ENCODE assay signal across 2 cellular contexts in the genomic region with DNA sequence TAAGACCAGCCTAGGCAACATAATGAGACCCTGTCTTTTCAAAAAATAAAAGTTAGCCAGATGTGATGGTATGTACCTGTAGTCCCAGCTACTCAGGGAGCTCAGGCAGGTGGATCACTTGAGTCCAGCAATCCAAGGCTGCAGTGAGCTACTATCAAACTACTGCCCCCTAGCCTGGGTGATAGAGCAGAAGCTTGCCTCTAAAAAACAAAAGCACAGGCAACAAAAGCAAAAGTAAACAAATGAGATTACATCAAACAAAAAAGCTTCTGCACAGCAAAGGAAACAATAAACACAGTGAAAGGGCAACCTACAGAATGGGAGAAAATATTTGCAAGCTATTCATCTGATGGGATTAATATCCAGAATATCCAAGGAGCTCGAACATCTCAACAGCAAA.
TF ChIP-seq lines count a peak whose summit lies in the region.

No MANE protein-coding gene starts in this region.

TF ChIP-seq in GM23338, 12 proteins besides CTCF, POLR2A, EP300 and RAD21 (continues in another document):
- TF ChIP-seq, protein P1, sequence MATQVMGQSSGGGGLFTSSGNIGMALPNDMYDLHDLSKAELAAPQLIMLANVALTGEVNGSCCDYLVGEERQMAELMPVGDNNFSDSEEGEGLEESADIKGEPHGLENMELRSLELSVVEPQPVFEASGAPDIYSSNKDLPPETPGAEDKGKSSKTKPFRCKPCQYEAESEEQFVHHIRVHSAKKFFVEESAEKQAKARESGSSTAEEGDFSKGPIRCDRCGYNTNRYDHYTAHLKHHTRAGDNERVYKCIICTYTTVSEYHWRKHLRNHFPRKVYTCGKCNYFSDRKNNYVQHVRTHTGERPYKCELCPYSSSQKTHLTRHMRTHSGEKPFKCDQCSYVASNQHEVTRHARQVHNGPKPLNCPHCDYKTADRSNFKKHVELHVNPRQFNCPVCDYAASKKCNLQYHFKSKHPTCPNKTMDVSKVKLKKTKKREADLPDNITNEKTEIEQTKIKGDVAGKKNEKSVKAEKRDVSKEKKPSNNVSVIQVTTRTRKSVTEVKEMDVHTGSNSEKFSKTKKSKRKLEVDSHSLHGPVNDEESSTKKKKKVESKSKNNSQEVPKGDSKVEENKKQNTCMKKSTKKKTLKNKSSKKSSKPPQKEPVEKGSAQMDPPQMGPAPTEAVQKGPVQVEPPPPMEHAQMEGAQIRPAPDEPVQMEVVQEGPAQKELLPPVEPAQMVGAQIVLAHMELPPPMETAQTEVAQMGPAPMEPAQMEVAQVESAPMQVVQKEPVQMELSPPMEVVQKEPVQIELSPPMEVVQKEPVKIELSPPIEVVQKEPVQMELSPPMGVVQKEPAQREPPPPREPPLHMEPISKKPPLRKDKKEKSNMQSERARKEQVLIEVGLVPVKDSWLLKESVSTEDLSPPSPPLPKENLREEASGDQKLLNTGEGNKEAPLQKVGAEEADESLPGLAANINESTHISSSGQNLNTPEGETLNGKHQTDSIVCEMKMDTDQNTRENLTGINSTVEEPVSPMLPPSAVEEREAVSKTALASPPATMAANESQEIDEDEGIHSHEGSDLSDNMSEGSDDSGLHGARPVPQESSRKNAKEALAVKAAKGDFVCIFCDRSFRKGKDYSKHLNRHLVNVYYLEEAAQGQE (IDR thresholded peaks at IDR 0.05; ENCODE audit: unreplicated experiment) = no peak
- TF ChIP-seq JUNB (IDR thresholded peaks at IDR 0.05; ENCODE audit: unreplicated experiment) (no peak), STAT1 (IDR thresholded peaks at IDR 0.05; ENCODE audit: unreplicated experiment) (no peak), CREB1 (CRISPR knock-in tag; IDR thresholded peaks at IDR 0.05; ENCODE audit: low read depth) (no peak), EZH2 (IDR thresholded peaks at IDR 0.05; ENCODE audit: low read depth, unreplicated experiment) (no peak), ZNF331 (CRISPR knock-in tag; IDR thresholded peaks at IDR 0.05; ENCODE audit: low read depth) (no peak), POLR2AphosphoS5 (IDR thresholded peaks at IDR 0.05; ENCODE audit: low read depth) (no peak), EZH2phosphoT487 (IDR thresholded peaks at IDR 0.05; ENCODE audit: unreplicated experiment) (no peak)
- TF ChIP-seq, protein P2, sequence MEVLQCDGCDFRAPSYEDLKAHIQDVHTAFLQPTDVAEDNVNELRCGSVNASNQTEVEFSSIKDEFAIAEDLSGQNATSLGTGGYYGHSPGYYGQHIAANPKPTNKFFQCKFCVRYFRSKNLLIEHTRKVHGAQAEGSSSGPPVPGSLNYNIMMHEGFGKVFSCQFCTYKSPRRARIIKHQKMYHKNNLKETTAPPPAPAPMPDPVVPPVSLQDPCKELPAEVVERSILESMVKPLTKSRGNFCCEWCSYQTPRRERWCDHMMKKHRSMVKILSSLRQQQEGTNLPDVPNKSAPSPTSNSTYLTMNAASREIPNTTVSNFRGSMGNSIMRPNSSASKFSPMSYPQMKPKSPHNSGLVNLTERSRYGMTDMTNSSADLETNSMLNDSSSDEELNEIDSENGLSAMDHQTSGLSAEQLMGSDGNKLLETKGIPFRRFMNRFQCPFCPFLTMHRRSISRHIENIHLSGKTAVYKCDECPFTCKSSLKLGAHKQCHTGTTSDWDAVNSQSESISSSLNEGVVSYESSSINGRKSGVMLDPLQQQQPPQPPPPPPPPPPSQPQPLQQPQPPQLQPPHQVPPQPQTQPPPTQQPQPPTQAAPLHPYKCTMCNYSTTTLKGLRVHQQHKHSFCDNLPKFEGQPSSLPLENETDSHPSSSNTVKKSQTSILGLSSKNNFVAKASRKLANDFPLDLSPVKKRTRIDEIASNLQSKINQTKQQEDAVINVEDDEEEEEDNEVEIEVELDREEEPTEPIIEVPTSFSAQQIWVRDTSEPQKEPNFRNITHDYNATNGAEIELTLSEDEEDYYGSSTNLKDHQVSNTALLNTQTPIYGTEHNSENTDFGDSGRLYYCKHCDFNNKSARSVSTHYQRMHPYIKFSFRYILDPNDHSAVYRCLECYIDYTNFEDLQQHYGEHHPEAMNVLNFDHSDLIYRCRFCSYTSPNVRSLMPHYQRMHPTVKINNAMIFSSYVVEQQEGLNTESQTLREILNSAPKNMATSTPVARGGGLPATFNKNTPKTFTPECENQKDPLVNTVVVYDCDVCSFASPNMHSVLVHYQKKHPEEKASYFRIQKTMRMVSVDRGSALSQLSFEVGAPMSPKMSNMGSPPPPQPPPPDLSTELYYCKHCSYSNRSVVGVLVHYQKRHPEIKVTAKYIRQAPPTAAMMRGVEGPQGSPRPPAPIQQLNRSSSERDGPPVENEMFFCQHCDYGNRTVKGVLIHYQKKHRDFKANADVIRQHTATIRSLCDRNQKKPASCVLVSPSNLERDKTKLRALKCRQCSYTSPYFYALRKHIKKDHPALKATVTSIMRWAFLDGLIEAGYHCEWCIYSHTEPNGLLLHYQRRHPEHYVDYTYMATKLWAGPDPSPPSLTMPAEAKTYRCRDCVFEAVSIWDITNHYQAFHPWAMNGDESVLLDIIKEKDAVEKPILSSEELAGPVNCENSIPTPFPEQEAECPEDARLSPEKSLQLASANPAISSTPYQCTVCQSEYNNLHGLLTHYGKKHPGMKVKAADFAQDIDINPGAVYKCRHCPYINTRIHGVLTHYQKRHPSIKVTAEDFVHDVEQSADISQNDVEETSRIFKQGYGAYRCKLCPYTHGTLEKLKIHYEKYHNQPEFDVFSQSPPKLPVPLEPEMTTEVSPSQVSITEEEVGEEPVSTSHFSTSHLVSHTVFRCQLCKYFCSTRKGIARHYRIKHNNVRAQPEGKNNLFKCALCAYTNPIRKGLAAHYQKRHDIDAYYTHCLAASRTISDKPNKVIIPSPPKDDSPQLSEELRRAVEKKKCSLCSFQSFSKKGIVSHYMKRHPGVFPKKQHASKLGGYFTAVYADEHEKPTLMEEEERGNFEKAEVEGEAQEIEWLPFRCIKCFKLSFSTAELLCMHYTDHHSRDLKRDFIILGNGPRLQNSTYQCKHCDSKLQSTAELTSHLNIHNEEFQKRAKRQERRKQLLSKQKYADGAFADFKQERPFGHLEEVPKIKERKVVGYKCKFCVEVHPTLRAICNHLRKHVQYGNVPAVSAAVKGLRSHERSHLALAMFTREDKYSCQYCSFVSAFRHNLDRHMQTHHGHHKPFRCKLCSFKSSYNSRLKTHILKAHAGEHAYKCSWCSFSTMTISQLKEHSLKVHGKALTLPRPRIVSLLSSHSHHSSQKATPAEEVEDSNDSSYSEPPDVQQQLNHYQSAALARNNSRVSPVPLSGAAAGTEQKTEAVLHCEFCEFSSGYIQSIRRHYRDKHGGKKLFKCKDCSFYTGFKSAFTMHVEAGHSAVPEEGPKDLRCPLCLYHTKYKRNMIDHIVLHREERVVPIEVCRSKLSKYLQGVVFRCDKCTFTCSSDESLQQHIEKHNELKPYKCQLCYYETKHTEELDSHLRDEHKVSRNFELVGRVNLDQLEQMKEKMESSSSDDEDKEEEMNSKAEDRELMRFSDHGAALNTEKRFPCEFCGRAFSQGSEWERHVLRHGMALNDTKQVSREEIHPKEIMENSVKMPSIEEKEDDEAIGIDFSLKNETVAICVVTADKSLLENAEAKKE (CRISPR knock-in tag; IDR thresholded peaks at IDR 0.05) = no peak
- TF ChIP-seq, protein P3, sequence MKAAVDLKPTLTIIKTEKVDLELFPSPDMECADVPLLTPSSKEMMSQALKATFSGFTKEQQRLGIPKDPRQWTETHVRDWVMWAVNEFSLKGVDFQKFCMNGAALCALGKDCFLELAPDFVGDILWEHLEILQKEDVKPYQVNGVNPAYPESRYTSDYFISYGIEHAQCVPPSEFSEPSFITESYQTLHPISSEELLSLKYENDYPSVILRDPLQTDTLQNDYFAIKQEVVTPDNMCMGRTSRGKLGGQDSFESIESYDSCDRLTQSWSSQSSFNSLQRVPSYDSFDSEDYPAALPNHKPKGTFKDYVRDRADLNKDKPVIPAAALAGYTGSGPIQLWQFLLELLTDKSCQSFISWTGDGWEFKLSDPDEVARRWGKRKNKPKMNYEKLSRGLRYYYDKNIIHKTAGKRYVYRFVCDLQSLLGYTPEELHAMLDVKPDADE (IDR thresholded peaks at IDR 0.05) = no peak

TF ChIP-seq in H1, 55 proteins besides CTCF, POLR2A, EP300 and RAD21:
- no peak for TF ChIP-seq BCL11A (IDR thresholded peaks at IDR 0.05; ENCODE audit: low read depth in 2 of 2, low read length in 2 of 2)
- TF ChIP-seq RBBP5 (IDR thresholded peaks at IDR 0.05; ENCODE audit: borderline replicate concordance, low read depth, low read length) = no peak
- no peak for TF ChIP-seq SUZ12 (IDR thresholded peaks at IDR 0.05; ENCODE audit: low read length)
- no peak for TF ChIP-seq HDAC6 (IDR thresholded peaks at IDR 0.05; ENCODE audit: low read depth, low read length)
- no peak for TF ChIP-seq JUND (IDR thresholded peaks at IDR 0.05; ENCODE audit: low read length)
- TF ChIP-seq CTBP2 (IDR thresholded peaks at IDR 0.05; ENCODE audit: borderline replicate concordance, insufficient read depth, insufficient read length, low read length) = no peak
- no peak for TF ChIP-seq ASH2L (IDR thresholded peaks at IDR 0.05; ENCODE audit: low read length)
- TF ChIP-seq TAF7 (optimal IDR thresholded peaks at IDR 0.05; ENCODE audit: borderline replicate concordance, low read depth, low read length) = no peak
